In the genomic region with DNA sequence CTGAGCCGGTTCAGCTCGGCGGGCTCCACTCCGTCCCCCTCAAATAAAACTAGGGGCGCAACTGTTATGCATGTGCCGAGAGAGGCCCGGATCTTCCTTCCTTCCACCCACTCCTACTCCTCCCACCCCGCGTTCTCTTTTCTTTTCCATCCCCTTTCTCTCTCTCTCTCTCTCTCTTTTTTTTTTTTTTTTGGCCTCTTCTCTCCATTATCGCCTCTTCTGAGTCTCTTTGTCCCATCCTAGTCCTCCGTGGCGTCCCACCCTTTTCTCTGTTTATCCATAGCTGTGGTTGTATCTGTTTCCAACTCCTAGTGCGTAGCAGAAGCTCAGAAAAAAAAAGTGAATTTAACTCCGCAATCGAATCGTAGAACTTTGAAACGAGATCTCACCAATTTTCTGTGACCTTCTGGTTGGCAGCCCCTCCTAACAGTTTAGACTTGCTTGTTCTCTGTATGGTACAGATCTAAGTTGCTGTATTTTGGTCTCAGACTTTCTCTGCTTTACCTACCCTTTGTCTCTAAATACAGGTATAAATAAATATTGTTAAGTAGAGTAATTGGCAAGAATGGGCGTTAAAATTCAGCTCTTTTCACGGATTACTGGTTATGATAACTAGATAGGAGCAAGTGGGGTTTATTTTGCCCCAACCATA, we compare ENCODE assay signal across 14 cellular contexts. TPM values are rescaled to one million over a fixed set of nuclear protein-coding genes. Genes with fewer than 3 reads are reported as not detected.
DNase-seq lines count a peak whose midpoint lies in the region; ATAC-seq, FAIRE-seq and TF ChIP-seq lines count a peak whose summit lies in the region.
"Had no signal": no experiment of that assay in that cellular context is flagged by ENCODE, and none has a peak within 500 bp of the region (broad histone marks: within the 10 kb centered on the region; RNA-seq: fewer than 3 reads in every experiment).

No MANE protein-coding gene starts in this region.

- CTCF ChIA-PET in activated CD4-positive, alpha-beta memory T cell treated with anti-CD3 and anti-CD28 coated beads, Interleukin-2, amount 10 ng/mL, durations not matched to agents 7 days and 5 days (lab: Charles Lee) = interaction anchor here (0.6 to 1.7 kb wide), 4 partner anchors 13 to 526 kb away, joined by 3 to 9 read pairs (median 4); no protein-coding TSS in a partner anchor

- no peaks in the 10 kb centered on the region for H3K79me2 ChIP-seq in keratinocyte (ENCODE audit: control insufficient read depth, insufficient read depth, low read length)

- no peak overlapping the region for H3K9ac ChIP-seq in keratinocyte (ENCODE audit: control insufficient read depth, extremely low read depth, insufficient read depth, low read length)

- H3K36me3 ChIP-seq in keratinocyte (ENCODE audit: control insufficient read depth in 2 of 2, extremely low read depth in 1 of 2, insufficient read depth in 2 of 2, low read length in 2 of 2) = no peaks in the 10 kb centered on the region
- H3K36me3 ChIP-seq in suprapubic skin = no peaks in the 10 kb centered on the region
- no peaks in the 10 kb centered on the region for H3K36me3 ChIP-seq in gastroesophageal sphincter
- H3K36me3 ChIP-seq: BE2C, upper lobe of right lung had no signal

- H2AFZ ChIP-seq in keratinocyte (ENCODE audit: control insufficient read depth, low read length) = no peak overlapping the region
- H2AFZ ChIP-seq: PC-9 had no signal

- peak overlapping the region; percentile 30 for H3K4me2 ChIP-seq in keratinocyte (ENCODE audit: control insufficient read depth, extremely low read depth, insufficient read depth, low read depth, low read length)
- H3K4me2 ChIP-seq: PC-9 had no signal

- no peak for ATAC-seq in gastroesophageal sphincter

- peaks cover 2% of the 10 kb centered on the region for H3K9me1 ChIP-seq in keratinocyte (ENCODE audit: control insufficient read depth, extremely low read depth, insufficient read depth, low read length)

- TF ChIP-seq EP300 in suprapubic skin (IDR thresholded peaks at IDR 0.05) = no peak
- TF ChIP-seq EP300 in gastroesophageal sphincter (IDR thresholded peaks at IDR 0.05) = no peak

- peaks cover 5% of the 10 kb centered on the region for H4K20me1 ChIP-seq in keratinocyte (ENCODE audit: control insufficient read depth, extremely low read depth, insufficient read depth, low read length)

- no peak for FAIRE-seq in keratinocyte (lab: Jason Lieb, UNC)
- FAIRE-seq: GM19239 had no signal

- no peak for DNase-seq in activated naive CD4-positive, alpha-beta T cell treated with Interleukin-2 at 50 U/mL for 16 hours
- no peak for DNase-seq in activated CD4-positive, alpha-beta memory T cell treated with anti-CD3 and anti-CD28 coated beads, Interleukin-2, amount 10 ng/mL, durations not matched to agents 7 days and 5 days
- DNase-seq in keratinocyte (ENCODE audit: low read depth, low spot score) = no peak
- no peak for DNase-seq in suprapubic skin (ENCODE audit: low spot score in 2 of 2)
- no peak for DNase-seq in DMS114 treated with DMSO at 0.1 percent for 48 hours (lab: John Stamatoyannopoulos, UW; ENCODE audit: unreplicated experiment)
- DNase-seq in NCI-H1436 treated with DMSO at 0.1 percent for 48 hours (lab: John Stamatoyannopoulos, UW) = no peak
- DNase-seq: PC-9 had no signal

- H3K36me3 Mint-ChIP-seq in activated naive CD4-positive, alpha-beta T cell treated with anti-CD3 and anti-CD28 coated beads, Interleukin-2, amount 50 U/mL, for 24 hours = no peaks in the 10 kb centered on the region
- peaks cover 3% of the 10 kb centered on the region for H3K36me3 Mint-ChIP-seq in activated CD4-positive, alpha-beta memory T cell treated with anti-CD3 and anti-CD28 coated beads, Interleukin-2, amount 10 ng/mL, durations not matched to agents 7 days and 5 days (ENCODE audit: low read depth)

- H3K9me3 Mint-ChIP-seq in activated naive CD4-positive, alpha-beta T cell treated with anti-CD3 and anti-CD28 coated beads, Interleukin-2, amount 50 U/mL, for 24 hours = no peaks in the 10 kb centered on the region
- H3K9me3 Mint-ChIP-seq in activated CD4-positive, alpha-beta memory T cell treated with anti-CD3 and anti-CD28 coated beads, Interleukin-2, amount 10 ng/mL, durations not matched to agents 7 days and 5 days = no peaks in the 10 kb centered on the region

- no peak overlapping the region for H3K4me3 ChIP-seq in keratinocyte (ENCODE audit: control insufficient read depth in 2 of 3, extremely low read depth in 1 of 3, insufficient read depth in 2 of 3, low read depth in 1 of 3, low read length in 3 of 3)
- peak overlapping the region; percentile 37 for H3K4me3 ChIP-seq in suprapubic skin
- H3K4me3 ChIP-seq in gastroesophageal sphincter = peak overlapping the region in 1 of 2 donors; percentile 24
- H3K4me3 ChIP-seq: PC-9, upper lobe of right lung had no signal

- peaks cover 33% of the 10 kb centered on the region for H3K4me1 Mint-ChIP-seq in activated naive CD4-positive, alpha-beta T cell treated with anti-CD3 and anti-CD28 coated beads, Interleukin-2, amount 50 U/mL, for 24 hours
- peaks cover 44% of the 10 kb centered on the region for H3K4me1 Mint-ChIP-seq in activated CD4-positive, alpha-beta memory T cell treated with anti-CD3 and anti-CD28 coated beads, Interleukin-2, amount 10 ng/mL, durations not matched to agents 7 days and 5 days

- H3K9me3 ChIP-seq in keratinocyte (ENCODE audit: control insufficient read depth, low read depth, low read length) (no peaks in the 10 kb centered on the region), suprapubic skin (no peaks in the 10 kb centered on the region), gastroesophageal sphincter (no peaks in the 10 kb centered on the region)
- H3K9me3 ChIP-seq: BE2C, upper lobe of right lung had no signal

- no peak overlapping the region for H3K27ac Mint-ChIP-seq in activated naive CD4-positive, alpha-beta T cell treated with anti-CD3 and anti-CD28 coated beads, Interleukin-2, amount 50 U/mL, for 24 hours
- H3K27ac Mint-ChIP-seq in activated CD4-positive, alpha-beta memory T cell treated with anti-CD3 and anti-CD28 coated beads, Interleukin-2, amount 10 ng/mL, durations not matched to agents 7 days and 5 days = no peak overlapping the region

- TF ChIP-seq CTCF in keratinocyte (optimal IDR thresholded peaks at IDR 0.05 in 1 of 3, IDR thresholded peaks at IDR 0.05 in 1 of 3, conservative IDR thresholded peaks at IDR 0.05 in 1 of 3; ENCODE audit: extremely low read depth in 1 of 3, insufficient read depth in 2 of 3, low read length in 3 of 3) (no peak), suprapubic skin (IDR thresholded peaks at IDR 0.05) (no peak), gastroesophageal sphincter (IDR thresholded peaks at IDR 0.05) (no peak)

- peak overlapping the region; percentile 79 for H3K4me3 Mint-ChIP-seq in activated naive CD4-positive, alpha-beta T cell treated with anti-CD3 and anti-CD28 coated beads, Interleukin-2, amount 50 U/mL, for 24 hours
- peak overlapping the region; percentile 26 for H3K4me3 Mint-ChIP-seq in activated CD4-positive, alpha-beta memory T cell treated with anti-CD3 and anti-CD28 coated beads, Interleukin-2, amount 10 ng/mL, durations not matched to agents 7 days and 5 days

- 15% methylated on average over 19 of the region's 19 CpGs for WGBS in suprapubic skin
- 8 to 10% methylated on average over 16 to 19 of the region's 19 CpGs for WGBS in gastroesophageal sphincter (ENCODE audit: low coverage in 1 of 2), 2 donors

- dilution Hi-C loops in keratinocyte (cut with MboI; ENCODE audit: extremely low pct_ligation_motif_present, low sequenced_read_pairs) = no loop called here

- H3K4me1 ChIP-seq in keratinocyte (ENCODE audit: control insufficient read depth, extremely low read depth, insufficient read depth, low read length) (peaks cover 6% of the 10 kb centered on the region), suprapubic skin (peaks cover 55% of the 10 kb centered on the region), gastroesophageal sphincter (peaks cover 0 to 58% (median 21%) of the 10 kb centered on the region in 3 donors)
- H3K4me1 ChIP-seq: BE2C had no signal

- no peak for TF ChIP-seq POLR2A in suprapubic skin (IDR thresholded peaks at IDR 0.05)
- no peak for TF ChIP-seq POLR2A in gastroesophageal sphincter (IDR thresholded peaks at IDR 0.05)

- H3K27me3 ChIP-seq in keratinocyte (ENCODE audit: control insufficient read depth, extremely low read depth, insufficient read depth, low read length) (peaks cover 99% of the 10 kb centered on the region), suprapubic skin (peaks cover 100% of the 10 kb centered on the region), gastroesophageal sphincter (peaks cover 100% of the 10 kb centered on the region)

- POLR2A ChIA-PET in activated CD4-positive, alpha-beta memory T cell treated with anti-CD3 and anti-CD28 coated beads, Interleukin-2, amount 10 ng/mL, durations not matched to agents 7 days and 5 days (lab: Charles Lee) = interaction anchor here (1.9 kb wide), 1 partner anchor 127 kb away, joined by 4 read pairs; no protein-coding TSS in a partner anchor

- no peak overlapping the region for H3K27ac ChIP-seq in keratinocyte (ENCODE audit: control insufficient read depth, insufficient read depth, low read length)
- H3K27ac ChIP-seq in suprapubic skin = no peak overlapping the region
- H3K27ac ChIP-seq in gastroesophageal sphincter = no peak overlapping the region
- H3K27ac ChIP-seq: PC-9, upper lobe of right lung, VCaP had no signal

- H3K27me3 Mint-ChIP-seq in activated naive CD4-positive, alpha-beta T cell treated with anti-CD3 and anti-CD28 coated beads, Interleukin-2, amount 50 U/mL, for 24 hours = peaks cover 63% of the 10 kb centered on the region
- peaks cover 85% of the 10 kb centered on the region for H3K27me3 Mint-ChIP-seq in activated CD4-positive, alpha-beta memory T cell treated with anti-CD3 and anti-CD28 coated beads, Interleukin-2, amount 10 ng/mL, durations not matched to agents 7 days and 5 days

RNA-seq across cellular contexts. Expression of a gene that starts 3.6 kb away (rescaled TPM):
- total RNA-seq in activated CD4-positive, alpha-beta memory T cell treated with anti-CD3 and anti-CD28 coated beads, Interleukin-2, amount 10 ng/mL, durations not matched to agents 7 days and 5 days = under 1 TPM in 1 of 2 experiments, not detected in 1; 0.10 TPM
- not detected in 3 replicates for polyA plus RNA-seq in keratinocyte
- not detected for polyA plus RNA-seq in keratinocyte (2011; ENCODE audit: low read depth)
- not detected in 2 replicates for polyA plus RNA-seq in keratinocyte (2011; cell fraction: cytosol; rRNA removed)
- not detected in 2 replicates for polyA plus RNA-seq in keratinocyte (2011; cell fraction: nucleus; rRNA removed)
- polyA plus RNA-seq in keratinocyte (2012; ENCODE audit: low replicate concordance) = not detected in 2 replicates
- not detected in 3 replicates for polyA minus RNA-seq in keratinocyte
- polyA minus RNA-seq in keratinocyte (2011; cell fraction: cytosol; rRNA and poly(A)+ RNA removed) = not detected
- not detected in 2 replicates for polyA minus RNA-seq in keratinocyte (2011; cell fraction: nucleus; rRNA and poly(A)+ RNA removed)
- total RNA-seq in suprapubic skin (under 1 TPM in 1 of 4 donors, not detected in 3; 0.18 TPM), gastroesophageal sphincter (not detected)
- total RNA-seq: PC-9, upper lobe of right lung had no signal
- polyA plus RNA-seq: adipose tissue had no signal

RNA-seq across cellular contexts. Expression of a gene that starts 48.8 kb away (rescaled TPM):
- not detected for total RNA-seq in activated CD4-positive, alpha-beta memory T cell treated with anti-CD3 and anti-CD28 coated beads, Interleukin-2, amount 10 ng/mL, durations not matched to agents 7 days and 5 days
- not detected in 3 replicates for polyA plus RNA-seq in keratinocyte
- not detected for polyA plus RNA-seq in keratinocyte (2011; ENCODE audit: low read depth)
- polyA plus RNA-seq in keratinocyte (2011; cell fraction: cytosol; rRNA removed) = not detected in 2 replicates
- polyA plus RNA-seq in keratinocyte (2011; cell fraction: nucleus; rRNA removed) = not detected in 2 replicates
- polyA plus RNA-seq in keratinocyte (2012; ENCODE audit: low replicate concordance) = not detected in 2 replicates
- polyA minus RNA-seq in keratinocyte = not detected in 3 replicates
- polyA minus RNA-seq in keratinocyte (2011; cell fraction: cytosol; rRNA and poly(A)+ RNA removed) = not detected
- not detected in 2 replicates for polyA minus RNA-seq in keratinocyte (2011; cell fraction: nucleus; rRNA and poly(A)+ RNA removed)
- total RNA-seq in suprapubic skin = not detected
- not detected for total RNA-seq in gastroesophageal sphincter
- total RNA-seq: PC-9, upper lobe of right lung had no signal

RNA-seq across cellular contexts. Expression of a gene that starts 49.7 kb away (rescaled TPM):
- total RNA-seq in activated CD4-positive, alpha-beta memory T cell treated with anti-CD3 and anti-CD28 coated beads, Interleukin-2, amount 10 ng/mL, durations not matched to agents 7 days and 5 days = not detected
- polyA plus RNA-seq in keratinocyte = not detected in 3 replicates
- polyA plus RNA-seq in keratinocyte (2011; ENCODE audit: low read depth) = not detected
- not detected in 2 replicates for polyA plus RNA-seq in keratinocyte (2011; cell fraction: cytosol; rRNA removed)
- polyA plus RNA-seq in keratinocyte (2011; cell fraction: nucleus; rRNA removed) = not detected in 2 replicates
- not detected in 2 replicates for polyA plus RNA-seq in keratinocyte (2012; ENCODE audit: low replicate concordance)
- not detected in 3 replicates for polyA minus RNA-seq in keratinocyte
- polyA minus RNA-seq in keratinocyte (2011; cell fraction: cytosol; rRNA and poly(A)+ RNA removed) = not detected
- not detected in 2 replicates for polyA minus RNA-seq in keratinocyte (2011; cell fraction: nucleus; rRNA and poly(A)+ RNA removed)
- total RNA-seq in suprapubic skin = not detected
- 1 to 10 TPM in 1 of 4 donors, not detected in 3; 4.8 TPM for total RNA-seq in gastroesophageal sphincter
- total RNA-seq: PC-9, upper lobe of right lung had no signal
